Comparison of ENCODE assay signal across 10 cellular contexts in the genomic region with DNA sequence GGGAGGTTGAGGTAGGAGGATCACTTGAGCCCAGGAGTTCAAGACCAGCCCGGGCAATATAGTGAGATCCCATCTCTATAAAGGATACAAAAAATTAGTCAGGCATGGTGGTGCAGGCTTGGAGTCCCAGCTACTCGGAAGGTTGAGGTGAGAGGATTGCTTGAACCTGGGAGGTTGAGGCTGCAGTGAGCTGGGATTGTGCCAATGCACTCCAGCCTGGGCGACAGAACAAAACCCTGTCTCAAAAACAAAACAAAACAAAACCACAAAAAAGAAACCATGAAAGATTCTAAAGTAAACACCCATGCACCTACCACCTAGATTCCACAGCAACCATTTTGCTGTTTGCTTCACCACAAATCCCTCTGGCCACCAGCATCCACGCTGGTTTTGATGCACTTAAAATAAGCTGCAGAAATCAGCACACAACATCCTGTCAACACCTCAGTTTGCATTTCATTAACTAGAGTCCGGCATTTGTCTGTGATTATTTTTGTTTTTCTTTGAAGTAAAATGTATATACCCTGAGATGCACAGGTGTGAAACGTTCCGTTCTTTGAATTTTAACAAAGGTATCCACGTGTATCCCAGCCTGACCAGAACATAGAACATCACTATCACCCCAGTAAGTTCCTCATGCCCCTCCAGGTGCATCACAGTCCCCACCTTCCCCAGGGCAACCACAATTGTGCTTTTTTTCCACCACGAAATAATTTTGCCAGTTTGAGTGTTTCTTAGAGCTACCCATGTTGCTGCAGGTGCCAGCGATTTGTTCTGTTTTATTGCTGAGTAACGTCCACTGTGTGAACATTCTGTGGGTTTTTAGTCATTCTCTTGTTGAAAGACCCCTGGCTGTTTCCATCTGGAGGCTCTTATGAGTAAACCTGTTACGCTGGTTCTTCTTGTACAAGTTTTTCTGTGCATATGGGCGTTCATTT.
A peak's percentile ranks its signal among the peaks of the same experiment; 100 is the strongest.
DNase-seq lines count a peak whose midpoint lies in the region; ATAC-seq, FAIRE-seq and TF ChIP-seq lines count a peak whose summit lies in the region.
"Had no signal": no experiment of that assay in that cellular context is flagged by ENCODE, and none has a peak within 500 bp of the region (broad histone marks: within the 10 kb centered on the region; RNA-seq: fewer than 3 reads in every experiment).

No MANE protein-coding gene starts in this region.

- H3K4me1 ChIP-seq in psoas muscle (peaks cover 34% of the 10 kb centered on the region), gastroesophageal sphincter (peaks cover 0 to 50% (median 6%) of the 10 kb centered on the region in 3 donors)

- POLR2A ChIA-PET in RWPE1 (lab: Yijun Ruan, JAX; ENCODE audit: low non-redundant PET) = no interaction called here

- H3K4me3 ChIP-seq in psoas muscle (no peak overlapping the region), gastroesophageal sphincter (peak overlapping the region in 1 of 2 donors; percentile 38), MG63 (no peak overlapping the region)
- H3K4me3 ChIP-seq: HAP-1 had no signal

- FAIRE-seq in GM12891 (lab: Jason Lieb, UNC) = peak; percentile 72

- TF ChIP-seq CTCF in RWPE1 (conservative IDR thresholded peaks at IDR 0.05; ENCODE audit: low read depth) (no peak), psoas muscle (IDR thresholded peaks at IDR 0.05) (no peak), gastroesophageal sphincter (IDR thresholded peaks at IDR 0.05) (no peak)

- TF ChIP-seq EP300 in gastroesophageal sphincter (IDR thresholded peaks at IDR 0.05) = no peak

- DNase-seq in GM12891 (ENCODE audit: insufficient read length, low spot score) (no peak), RWPE1 (ENCODE audit: low spot score) (no peak), psoas muscle (no peak), NCI-H128 (lab: John Stamatoyannopoulos, UW; ENCODE audit: unreplicated experiment) (no peak), MG63 (no peak)
- DNase-seq in central memory CD4-positive, alpha-beta T cell = peak; percentile 81

- TF ChIP-seq POLR2A in GM12891 (IDR thresholded peaks at IDR 0.05; ENCODE audit: low read depth, low read length) (no peak), gastroesophageal sphincter (IDR thresholded peaks at IDR 0.05) (no peak)

- no peaks in the 10 kb centered on the region for H3K27me3 ChIP-seq in psoas muscle (ENCODE audit: insufficient read depth in 3 of 3, low read length in 2 of 3)
- no peaks in the 10 kb centered on the region for H3K27me3 ChIP-seq in gastroesophageal sphincter
- H3K27me3 ChIP-seq in MG63 = no peaks in the 10 kb centered on the region
- H3K27me3 ChIP-seq: ovary had no signal

- H3K27ac ChIP-seq in RWPE1 = peak overlapping the region; percentile 100
- H3K27ac ChIP-seq in psoas muscle = peak overlapping the region; percentile 57
- peak overlapping the region in 2 of 4 donors; percentile 73 to 77 for H3K27ac ChIP-seq in gastroesophageal sphincter
- H3K27ac ChIP-seq: ovary had no signal

- H3K36me3 ChIP-seq in psoas muscle (ENCODE audit: insufficient read depth in 1 of 2, low read depth in 1 of 2) (no peaks in the 10 kb centered on the region), gastroesophageal sphincter (no peaks in the 10 kb centered on the region), MG63 (peaks cover 51% of the 10 kb centered on the region)
- H3K36me3 ChIP-seq: ovary had no signal

- ATAC-seq in psoas muscle (no peak), gastroesophageal sphincter (no peak), HG03196 (IDR thresholded peaks at IDR 0.05; ENCODE audit: unreplicated experiment) (no peak)

- peaks cover 3% of the 10 kb centered on the region for H3K9me3 ChIP-seq in psoas muscle
- H3K9me3 ChIP-seq in gastroesophageal sphincter = peaks cover 0 to 4% (median 0%) of the 10 kb centered on the region in 3 donors
- peaks cover 21% of the 10 kb centered on the region for H3K9me3 ChIP-seq in MG63
- H3K9me3 ChIP-seq: HAP-1, ovary had no signal

- 78 to 84% (median 82%) methylated on average over 13 of the region's 13 CpGs for WGBS in psoas muscle, 3 donors
- 76 to 79% methylated on average over 10 to 12 of the region's 13 CpGs for WGBS in gastroesophageal sphincter (ENCODE audit: low coverage in 1 of 2), 2 donors

- intact Hi-C loops in psoas muscle (cut with DNase I) = loop anchor here (5.0 kb wide), 2 partner anchors 40 to 90 kb away; no protein-coding TSS in a partner anchor

- CTCF ChIA-PET in RWPE1 (lab: Yijun Ruan, JAX) = interaction anchor here (0.5 to 2.4 kb wide), 17 partner anchors 8 to 867 kb away, joined by 3 to 14 read pairs (median 3); no protein-coding TSS in a partner anchor

TF ChIP-seq in GM12891, 5 proteins besides CTCF, POLR2A, EP300 and RAD21:
- no peak for TF ChIP-seq POU2F2 (IDR thresholded peaks at IDR 0.05; ENCODE audit: low read depth, low read length)
- no peak for TF ChIP-seq SPI1 (IDR thresholded peaks at IDR 0.05; ENCODE audit: low read depth, low read length)
- TF ChIP-seq PAX5 (IDR thresholded peaks at IDR 0.05; ENCODE audit: insufficient read depth, low read length, severe bottlenecking) = no peak
- TF ChIP-seq TAF1 (IDR thresholded peaks at IDR 0.05; ENCODE audit: low read depth, low read length) = no peak
- TF ChIP-seq POLR2AphosphoS5 (IDR thresholded peaks at IDR 0.05; ENCODE audit: low read depth, low read length) = no peak
